In the genomic region with DNA sequence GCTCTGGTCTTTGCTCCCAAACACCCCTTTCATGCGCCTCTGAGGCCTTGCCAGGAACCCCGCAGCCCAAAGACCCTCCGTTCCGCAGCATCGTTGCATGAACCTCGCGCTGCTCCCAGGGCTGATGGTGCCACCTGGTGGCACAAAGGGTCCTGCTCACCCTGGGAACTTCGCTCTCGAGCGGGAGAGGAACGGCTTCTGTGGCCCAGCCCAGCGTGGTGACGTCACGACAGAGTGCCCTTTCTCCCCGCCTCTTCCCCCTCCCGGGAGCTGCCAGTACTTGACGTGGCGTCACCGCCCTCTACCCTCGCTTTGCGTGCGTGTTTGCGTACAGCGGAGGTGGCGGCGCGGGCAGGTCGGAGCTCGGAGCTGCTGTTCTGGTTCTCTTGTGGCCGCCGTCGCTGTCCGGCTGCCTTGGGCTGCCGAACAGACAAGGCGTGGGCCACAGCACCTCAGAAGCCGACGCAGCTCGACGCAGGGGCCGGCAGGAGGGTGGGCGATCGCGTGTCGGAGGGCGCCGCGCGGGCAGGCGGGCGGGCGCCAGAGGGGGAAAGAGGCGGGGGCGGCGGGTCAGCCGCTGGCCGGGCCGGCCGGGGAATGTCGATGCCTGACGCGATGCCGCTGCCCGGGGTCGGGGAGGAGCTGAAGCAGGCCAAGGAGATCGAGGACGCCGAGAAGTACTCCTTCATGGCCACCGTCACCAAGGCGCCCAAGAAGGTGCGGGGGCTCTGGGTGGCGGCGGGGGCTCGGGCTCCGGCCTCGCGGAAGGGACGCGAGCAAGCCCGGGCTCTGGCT, we compare ENCODE assay signal across 1 cellular context.
TF ChIP-seq lines count a peak whose summit lies in the region.

A gene (plus strand): TSS at position 310 of the 795 bp plus-strand sequence. CDS start 288 bp downstream, at position 598.

TF ChIP-seq in HepG2, 621 proteins besides CTCF, POLR2A, EP300 and RAD21 (continued from another document and continues in another):
- TF ChIP-seq, protein P1, sequence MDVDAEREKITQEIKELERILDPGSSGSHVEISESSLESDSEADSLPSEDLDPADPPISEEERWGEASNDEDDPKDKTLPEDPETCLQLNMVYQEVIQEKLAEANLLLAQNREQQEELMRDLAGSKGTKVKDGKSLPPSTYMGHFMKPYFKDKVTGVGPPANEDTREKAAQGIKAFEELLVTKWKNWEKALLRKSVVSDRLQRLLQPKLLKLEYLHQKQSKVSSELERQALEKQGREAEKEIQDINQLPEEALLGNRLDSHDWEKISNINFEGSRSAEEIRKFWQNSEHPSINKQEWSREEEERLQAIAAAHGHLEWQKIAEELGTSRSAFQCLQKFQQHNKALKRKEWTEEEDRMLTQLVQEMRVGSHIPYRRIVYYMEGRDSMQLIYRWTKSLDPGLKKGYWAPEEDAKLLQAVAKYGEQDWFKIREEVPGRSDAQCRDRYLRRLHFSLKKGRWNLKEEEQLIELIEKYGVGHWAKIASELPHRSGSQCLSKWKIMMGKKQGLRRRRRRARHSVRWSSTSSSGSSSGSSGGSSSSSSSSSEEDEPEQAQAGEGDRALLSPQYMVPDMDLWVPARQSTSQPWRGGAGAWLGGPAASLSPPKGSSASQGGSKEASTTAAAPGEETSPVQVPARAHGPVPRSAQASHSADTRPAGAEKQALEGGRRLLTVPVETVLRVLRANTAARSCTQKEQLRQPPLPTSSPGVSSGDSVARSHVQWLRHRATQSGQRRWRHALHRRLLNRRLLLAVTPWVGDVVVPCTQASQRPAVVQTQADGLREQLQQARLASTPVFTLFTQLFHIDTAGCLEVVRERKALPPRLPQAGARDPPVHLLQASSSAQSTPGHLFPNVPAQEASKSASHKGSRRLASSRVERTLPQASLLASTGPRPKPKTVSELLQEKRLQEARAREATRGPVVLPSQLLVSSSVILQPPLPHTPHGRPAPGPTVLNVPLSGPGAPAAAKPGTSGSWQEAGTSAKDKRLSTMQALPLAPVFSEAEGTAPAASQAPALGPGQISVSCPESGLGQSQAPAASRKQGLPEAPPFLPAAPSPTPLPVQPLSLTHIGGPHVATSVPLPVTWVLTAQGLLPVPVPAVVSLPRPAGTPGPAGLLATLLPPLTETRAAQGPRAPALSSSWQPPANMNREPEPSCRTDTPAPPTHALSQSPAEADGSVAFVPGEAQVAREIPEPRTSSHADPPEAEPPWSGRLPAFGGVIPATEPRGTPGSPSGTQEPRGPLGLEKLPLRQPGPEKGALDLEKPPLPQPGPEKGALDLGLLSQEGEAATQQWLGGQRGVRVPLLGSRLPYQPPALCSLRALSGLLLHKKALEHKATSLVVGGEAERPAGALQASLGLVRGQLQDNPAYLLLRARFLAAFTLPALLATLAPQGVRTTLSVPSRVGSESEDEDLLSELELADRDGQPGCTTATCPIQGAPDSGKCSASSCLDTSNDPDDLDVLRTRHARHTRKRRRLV (CRISPR knock-in tag; IDR thresholded peaks at IDR 0.05), result no peak
- no peak for TF ChIP-seq NR2F6 (IDR thresholded peaks at IDR 0.05)
- TF ChIP-seq NR2F6 (CRISPR knock-in tag; IDR thresholded peaks at IDR 0.05), result peak; percentile 75; the same call in 1 of the 2 replicates
- peak; percentile 48 for TF ChIP-seq ZNF564 (CRISPR knock-in tag; IDR thresholded peaks at IDR 0.05)
- no peak for TF ChIP-seq RORA (CRISPR knock-in tag; IDR thresholded peaks at IDR 0.05)
- TF ChIP-seq, protein P2, sequence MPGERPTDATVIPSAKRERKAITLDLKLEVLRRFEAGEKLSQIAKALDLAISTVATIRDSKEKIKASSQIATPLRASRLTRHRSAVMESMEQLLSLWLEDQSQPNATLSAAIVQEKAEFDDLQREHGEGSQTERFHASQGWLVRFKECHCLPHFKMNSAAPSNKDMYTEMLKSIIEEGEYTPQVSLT (CRISPR knock-in tag; IDR thresholded peaks at IDR 0.05; ENCODE audit: borderline replicate concordance, low read depth), result no peak
- TF ChIP-seq SUZ12 (IDR thresholded peaks at IDR 0.05; ENCODE audit: low read depth, low read length), result no peak
- TF ChIP-seq, protein P3, sequence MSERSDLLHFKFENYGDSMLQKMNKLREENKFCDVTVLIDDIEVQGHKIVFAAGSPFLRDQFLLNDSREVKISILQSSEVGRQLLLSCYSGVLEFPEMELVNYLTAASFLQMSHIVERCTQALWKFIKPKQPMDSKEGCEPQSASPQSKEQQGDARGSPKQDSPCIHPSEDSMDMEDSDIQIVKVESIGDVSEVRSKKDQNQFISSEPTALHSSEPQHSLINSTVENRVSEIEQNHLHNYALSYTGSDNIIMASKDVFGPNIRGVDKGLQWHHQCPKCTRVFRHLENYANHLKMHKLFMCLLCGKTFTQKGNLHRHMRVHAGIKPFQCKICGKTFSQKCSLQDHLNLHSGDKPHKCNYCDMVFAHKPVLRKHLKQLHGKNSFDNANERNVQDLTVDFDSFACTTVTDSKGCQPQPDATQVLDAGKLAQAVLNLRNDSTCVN (CRISPR knock-in tag; IDR thresholded peaks at IDR 0.05; ENCODE audit: borderline replicate concordance), result peak; percentile 77
- TF ChIP-seq SP4 (CRISPR knock-in tag; IDR thresholded peaks at IDR 0.05), result peak; percentile 85; the same call in 1 of the 2 replicates
- peak; percentile 88; the same call in 1 of the 2 replicates for TF ChIP-seq ZNF567 (CRISPR knock-in tag; IDR thresholded peaks at IDR 0.05; ENCODE audit: borderline replicate concordance)
- peak; percentile 62; the same call in 1 of the 2 replicates for TF ChIP-seq RNF2 (conservative IDR thresholded peaks at IDR 0.05; ENCODE audit: low read depth)
- peak; percentile 46; the same call in 1 of the 2 replicates for TF ChIP-seq RXRA (CRISPR knock-in tag; IDR thresholded peaks at IDR 0.05)
- TF ChIP-seq ZNF672 (CRISPR knock-in tag; IDR thresholded peaks at IDR 0.05), result 0 out of 2 replicates have a peak, but pooled peaks have one; percentile 15
- no peak for TF ChIP-seq MED8 (CRISPR knock-in tag; IDR thresholded peaks at IDR 0.05; ENCODE audit: insufficient replicate concordance)
- peak; percentile 83; the same call in 1 of the 2 replicates for TF ChIP-seq MTF2 (CRISPR knock-in tag; IDR thresholded peaks at IDR 0.05; ENCODE audit: borderline replicate concordance)
- TF ChIP-seq, protein P4, sequence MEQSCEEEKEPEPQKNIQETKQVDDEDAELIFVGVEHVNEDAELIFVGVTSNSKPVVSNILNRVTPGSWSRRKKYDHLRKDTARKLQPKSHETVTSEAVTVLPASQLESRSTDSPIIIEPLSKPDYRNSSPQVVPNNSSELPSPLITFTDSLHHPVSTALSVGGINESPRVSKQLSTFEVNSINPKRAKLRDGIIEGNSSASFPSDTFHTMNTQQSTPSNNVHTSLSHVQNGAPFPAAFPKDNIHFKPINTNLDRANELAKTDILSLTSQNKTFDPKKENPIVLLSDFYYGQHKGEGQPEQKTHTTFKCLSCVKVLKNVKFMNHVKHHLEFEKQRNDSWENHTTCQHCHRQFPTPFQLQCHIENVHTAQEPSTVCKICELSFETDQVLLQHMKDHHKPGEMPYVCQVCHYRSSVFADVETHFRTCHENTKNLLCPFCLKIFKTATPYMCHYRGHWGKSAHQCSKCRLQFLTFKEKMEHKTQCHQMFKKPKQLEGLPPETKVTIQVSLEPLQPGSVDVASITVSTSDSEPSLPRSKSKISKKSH (CRISPR knock-in tag; IDR thresholded peaks at IDR 0.05; ENCODE audit: borderline replicate concordance), result 0 out of 2 replicates have a peak, but pooled peaks have one; percentile 19
- peak; percentile 83 for TF ChIP-seq TOPORS (CRISPR knock-in tag; IDR thresholded peaks at IDR 0.05)
- TF ChIP-seq, protein P5, sequence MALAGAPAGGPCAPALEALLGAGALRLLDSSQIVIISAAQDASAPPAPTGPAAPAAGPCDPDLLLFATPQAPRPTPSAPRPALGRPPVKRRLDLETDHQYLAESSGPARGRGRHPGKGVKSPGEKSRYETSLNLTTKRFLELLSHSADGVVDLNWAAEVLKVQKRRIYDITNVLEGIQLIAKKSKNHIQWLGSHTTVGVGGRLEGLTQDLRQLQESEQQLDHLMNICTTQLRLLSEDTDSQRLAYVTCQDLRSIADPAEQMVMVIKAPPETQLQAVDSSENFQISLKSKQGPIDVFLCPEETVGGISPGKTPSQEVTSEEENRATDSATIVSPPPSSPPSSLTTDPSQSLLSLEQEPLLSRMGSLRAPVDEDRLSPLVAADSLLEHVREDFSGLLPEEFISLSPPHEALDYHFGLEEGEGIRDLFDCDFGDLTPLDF (CRISPR knock-in tag; IDR thresholded peaks at IDR 0.05), result peak; percentile 75; the same call in 1 of the 2 replicates
- TF ChIP-seq, protein P6, sequence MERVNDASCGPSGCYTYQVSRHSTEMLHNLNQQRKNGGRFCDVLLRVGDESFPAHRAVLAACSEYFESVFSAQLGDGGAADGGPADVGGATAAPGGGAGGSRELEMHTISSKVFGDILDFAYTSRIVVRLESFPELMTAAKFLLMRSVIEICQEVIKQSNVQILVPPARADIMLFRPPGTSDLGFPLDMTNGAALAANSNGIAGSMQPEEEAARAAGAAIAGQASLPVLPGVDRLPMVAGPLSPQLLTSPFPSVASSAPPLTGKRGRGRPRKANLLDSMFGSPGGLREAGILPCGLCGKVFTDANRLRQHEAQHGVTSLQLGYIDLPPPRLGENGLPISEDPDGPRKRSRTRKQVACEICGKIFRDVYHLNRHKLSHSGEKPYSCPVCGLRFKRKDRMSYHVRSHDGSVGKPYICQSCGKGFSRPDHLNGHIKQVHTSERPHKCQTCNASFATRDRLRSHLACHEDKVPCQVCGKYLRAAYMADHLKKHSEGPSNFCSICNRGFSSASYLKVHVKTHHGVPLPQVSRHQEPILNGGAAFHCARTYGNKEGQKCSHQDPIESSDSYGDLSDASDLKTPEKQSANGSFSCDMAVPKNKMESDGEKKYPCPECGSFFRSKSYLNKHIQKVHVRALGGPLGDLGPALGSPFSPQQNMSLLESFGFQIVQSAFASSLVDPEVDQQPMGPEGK (CRISPR knock-in tag; IDR thresholded peaks at IDR 0.05), result peak; percentile 74
- TF ChIP-seq, protein P7, sequence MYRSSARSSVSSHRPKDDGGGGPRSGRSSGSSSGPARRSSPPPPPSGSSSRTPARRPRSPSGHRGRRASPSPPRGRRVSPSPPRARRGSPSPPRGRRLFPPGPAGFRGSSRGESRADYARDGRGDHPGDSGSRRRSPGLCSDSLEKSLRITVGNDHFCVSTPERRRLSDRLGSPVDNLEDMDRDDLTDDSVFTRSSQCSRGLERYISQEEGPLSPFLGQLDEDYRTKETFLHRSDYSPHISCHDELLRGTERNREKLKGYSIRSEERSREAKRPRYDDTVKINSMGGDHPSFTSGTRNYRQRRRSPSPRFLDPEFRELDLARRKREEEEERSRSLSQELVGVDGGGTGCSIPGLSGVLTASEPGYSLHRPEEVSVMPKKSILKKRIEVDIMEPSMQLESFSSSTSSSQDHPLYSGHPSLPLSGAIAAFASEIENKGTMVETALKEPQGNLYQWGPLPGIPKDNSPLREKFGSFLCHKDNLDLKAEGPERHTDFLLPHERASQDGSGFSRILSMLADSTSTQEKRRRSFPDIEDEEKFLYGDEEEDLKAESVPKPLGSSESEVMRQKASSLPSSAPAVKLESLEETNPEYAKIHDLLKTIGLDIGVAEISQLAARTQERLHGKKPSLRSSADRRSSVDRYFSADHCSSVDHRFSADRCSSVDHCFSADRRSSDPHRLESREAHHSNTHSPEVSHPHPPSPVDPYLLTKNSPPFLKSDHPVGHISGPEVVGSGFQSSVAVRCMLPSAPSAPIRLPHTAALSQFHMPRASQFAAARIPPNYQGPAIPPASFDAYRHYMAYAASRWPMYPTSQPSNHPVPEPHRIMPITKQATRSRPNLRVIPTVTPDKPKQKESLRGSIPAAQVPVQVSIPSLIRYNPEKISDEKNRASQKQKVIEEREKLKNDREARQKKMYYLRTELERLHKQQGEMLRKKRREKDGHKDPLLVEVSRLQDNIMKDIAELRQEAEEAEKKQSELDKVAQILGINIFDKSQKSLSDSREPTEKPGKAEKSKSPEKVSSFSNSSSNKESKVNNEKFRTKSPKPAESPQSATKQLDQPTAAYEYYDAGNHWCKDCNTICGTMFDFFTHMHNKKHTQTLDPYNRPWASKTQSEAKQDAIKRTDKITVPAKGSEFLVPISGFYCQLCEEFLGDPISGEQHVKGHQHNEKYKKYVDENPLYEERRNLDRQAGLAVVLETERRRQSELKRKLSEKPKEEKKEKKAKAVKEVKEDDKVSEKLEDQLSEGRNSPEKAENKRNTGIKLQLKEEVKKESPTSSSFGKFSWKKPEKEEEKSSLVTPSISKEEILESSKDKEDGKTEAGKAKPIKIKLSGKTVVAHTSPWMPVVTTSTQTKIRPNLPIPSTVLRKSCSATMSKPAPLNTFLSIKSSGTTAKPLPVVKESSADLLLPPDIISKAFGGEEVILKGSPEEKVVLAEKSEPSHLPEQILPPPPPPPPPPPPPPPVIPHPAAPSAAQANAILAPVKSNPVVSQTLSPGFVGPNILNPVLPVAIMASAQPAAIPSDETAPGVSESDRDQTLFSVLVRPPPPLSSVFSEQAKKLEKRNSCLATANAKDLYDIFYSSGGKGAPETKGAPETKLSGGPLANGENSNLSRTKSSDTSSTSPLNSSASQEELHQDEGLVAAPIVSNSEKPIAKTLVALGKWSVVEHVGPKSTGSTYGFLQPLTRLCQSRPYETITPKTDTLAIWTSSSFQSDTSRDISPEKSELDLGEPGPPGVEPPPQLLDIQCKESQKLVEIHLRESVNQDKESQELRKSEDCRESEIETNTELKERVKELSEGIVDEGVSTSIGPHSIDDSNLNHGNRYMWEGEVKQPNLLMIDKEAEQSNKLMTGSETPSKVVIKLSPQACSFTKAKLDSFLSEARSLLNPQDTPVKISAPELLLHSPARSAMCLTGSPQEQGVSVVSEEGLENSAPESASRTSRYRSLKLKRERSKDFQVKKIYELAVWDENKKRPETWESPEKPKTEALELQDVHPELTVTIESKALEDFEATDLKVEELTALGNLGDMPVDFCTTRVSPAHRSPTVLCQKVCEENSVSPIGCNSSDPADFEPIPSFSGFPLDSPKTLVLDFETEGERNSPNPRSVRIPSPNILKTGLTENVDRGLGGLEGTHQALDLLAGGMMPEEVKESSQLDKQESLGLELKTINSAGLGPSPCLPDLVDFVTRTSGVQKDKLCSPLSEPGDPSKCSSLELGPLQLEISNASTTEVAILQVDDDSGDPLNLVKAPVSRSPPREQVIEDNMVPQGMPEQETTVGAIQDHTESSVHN (CRISPR knock-in tag; IDR thresholded peaks at IDR 0.05), result peak; percentile 66; the same call in 1 of the 2 replicates
- peak; percentile 68; the same call in 1 of the 2 replicates for TF ChIP-seq DR1 (CRISPR knock-in tag; IDR thresholded peaks at IDR 0.05)
- TF ChIP-seq NONO (IDR thresholded peaks at IDR 0.05), result no peak
- TF ChIP-seq NONO (CRISPR knock-in tag; conservative IDR thresholded peaks at IDR 0.05), result peak; percentile 99
- no peak for TF ChIP-seq ZNF12 (CRISPR knock-in tag; IDR thresholded peaks at IDR 0.05)
- no peak; the same call in 1 of the 2 replicates for TF ChIP-seq ZNF780A (CRISPR knock-in tag; IDR thresholded peaks at IDR 0.05)
- no peak; the same call in 1 of the 2 replicates for TF ChIP-seq XBP1 (CRISPR knock-in tag; IDR thresholded peaks at IDR 0.05)
- no peak for TF ChIP-seq SMARCC2 (IDR thresholded peaks at IDR 0.05)
- TF ChIP-seq ZNF383 (CRISPR knock-in tag; IDR thresholded peaks at IDR 0.05; ENCODE audit: borderline replicate concordance), result peak; percentile 91; the same call in 1 of the 2 replicates
- TF ChIP-seq YEATS4 (CRISPR knock-in tag; IDR thresholded peaks at IDR 0.05; ENCODE audit: borderline replicate concordance), result peak; percentile 90
- TF ChIP-seq PAF1 (CRISPR knock-in tag; IDR thresholded peaks at IDR 0.05), result no peak
- TF ChIP-seq, protein P8, sequence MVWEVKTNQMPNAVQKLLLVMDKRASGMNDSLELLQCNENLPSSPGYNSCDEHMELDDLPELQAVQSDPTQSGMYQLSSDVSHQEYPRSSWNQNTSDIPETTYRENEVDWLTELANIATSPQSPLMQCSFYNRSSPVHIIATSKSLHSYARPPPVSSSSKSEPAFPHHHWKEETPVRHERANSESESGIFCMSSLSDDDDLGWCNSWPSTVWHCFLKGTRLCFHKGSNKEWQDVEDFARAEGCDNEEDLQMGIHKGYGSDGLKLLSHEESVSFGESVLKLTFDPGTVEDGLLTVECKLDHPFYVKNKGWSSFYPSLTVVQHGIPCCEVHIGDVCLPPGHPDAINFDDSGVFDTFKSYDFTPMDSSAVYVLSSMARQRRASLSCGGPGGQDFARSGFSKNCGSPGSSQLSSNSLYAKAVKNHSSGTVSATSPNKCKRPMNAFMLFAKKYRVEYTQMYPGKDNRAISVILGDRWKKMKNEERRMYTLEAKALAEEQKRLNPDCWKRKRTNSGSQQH (CRISPR knock-in tag; IDR thresholded peaks at IDR 0.05; ENCODE audit: low read depth), result peak; percentile 74
- TF ChIP-seq ADNP (CRISPR knock-in tag; IDR thresholded peaks at IDR 0.05), result no peak
